In the genomic region with DNA sequence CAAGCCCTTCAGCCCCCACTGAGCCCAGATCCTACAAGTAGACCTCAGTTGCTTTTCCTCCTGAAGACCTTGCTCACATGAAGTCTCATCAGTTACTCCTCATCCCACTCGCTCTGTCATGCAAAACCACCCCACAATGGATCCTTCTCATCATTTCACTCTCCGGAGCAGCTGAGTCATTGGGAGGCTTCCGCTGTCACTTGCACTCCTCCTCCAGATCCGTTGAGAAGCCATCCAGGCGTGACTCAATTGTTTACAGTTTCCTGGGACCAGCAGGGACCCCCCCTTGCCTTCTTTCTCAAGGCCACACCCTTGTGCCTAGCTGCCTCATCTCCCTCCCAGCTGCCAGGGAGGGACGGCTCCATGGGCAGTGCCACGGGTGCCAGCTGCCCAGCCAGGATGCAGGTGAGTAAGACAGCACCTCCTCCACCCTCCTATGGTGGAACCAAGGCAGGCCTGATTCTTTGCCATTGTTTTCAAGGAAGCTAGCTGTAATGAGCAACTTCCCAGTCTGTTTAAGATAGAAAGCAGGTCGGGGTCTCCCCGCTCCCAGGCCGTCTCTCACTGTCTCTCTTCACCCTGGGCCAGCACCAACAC, we compare ENCODE assay signal across 1 cellular context.
TF ChIP-seq lines count a peak whose summit lies in the region.

No MANE protein-coding gene starts in this region.

TF ChIP-seq in GM12878, 131 proteins besides CTCF, POLR2A, EP300 and RAD21:
- TF ChIP-seq, protein P1, sequence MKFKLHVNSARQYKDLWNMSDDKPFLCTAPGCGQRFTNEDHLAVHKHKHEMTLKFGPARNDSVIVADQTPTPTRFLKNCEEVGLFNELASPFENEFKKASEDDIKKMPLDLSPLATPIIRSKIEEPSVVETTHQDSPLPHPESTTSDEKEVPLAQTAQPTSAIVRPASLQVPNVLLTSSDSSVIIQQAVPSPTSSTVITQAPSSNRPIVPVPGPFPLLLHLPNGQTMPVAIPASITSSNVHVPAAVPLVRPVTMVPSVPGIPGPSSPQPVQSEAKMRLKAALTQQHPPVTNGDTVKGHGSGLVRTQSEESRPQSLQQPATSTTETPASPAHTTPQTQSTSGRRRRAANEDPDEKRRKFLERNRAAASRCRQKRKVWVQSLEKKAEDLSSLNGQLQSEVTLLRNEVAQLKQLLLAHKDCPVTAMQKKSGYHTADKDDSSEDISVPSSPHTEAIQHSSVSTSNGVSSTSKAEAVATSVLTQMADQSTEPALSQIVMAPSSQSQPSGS (IDR thresholded peaks at IDR 0.05; ENCODE audit: low read length) = no peak
- TF ChIP-seq PAX5 (IDR thresholded peaks at IDR 0.05; ENCODE audit: borderline replicate concordance, low read depth, low read length) (peak; percentile 91; the same call in 1 of the 2 replicates), ZNF217 (IDR thresholded peaks at IDR 0.05) (no peak), EED (IDR thresholded peaks at IDR 0.05; ENCODE audit: low read depth) (peak; percentile 74), JUNB (IDR thresholded peaks at IDR 0.05) (peak; percentile 13; the same call in 1 of the 2 replicates), RUNX3 (IDR thresholded peaks at IDR 0.05; ENCODE audit: low read length) (no peak), ZBED1 (IDR thresholded peaks at IDR 0.05; ENCODE audit: borderline replicate concordance) (no peak), NRF1 (conservative IDR thresholded peaks at IDR 0.05; ENCODE audit: low read depth, low read length) (no peak), RBBP5 (conservative IDR thresholded peaks at IDR 0.05) (no peak), KDM1A (IDR thresholded peaks at IDR 0.05; ENCODE audit: borderline replicate concordance) (no peak)
